24 cellular contexts compared by ENCODE assay signal in genomic region chr21:44441581-44442265, GRCh38. TPM values are rescaled to one million over a fixed set of nuclear protein-coding genes. Genes with fewer than 3 reads are reported as not detected.
DNase-seq lines count a peak whose midpoint lies in the region; ATAC-seq and TF ChIP-seq lines count a peak whose summit lies in the region.
"Had no signal": no experiment of that assay in that cellular context is flagged by ENCODE, and none has a peak within 500 bp of the region (broad histone marks: within the 10 kb centered on the region; RNA-seq: fewer than 3 reads in every experiment).

No MANE protein-coding gene starts in this region.

- no peak for ATAC-seq in activated naive CD8-positive, alpha-beta T cell treated with anti-CD3 and anti-CD28 coated beads, Interleukin-2, amount 50 U/mL, for 24 hours
- ATAC-seq: HCT116 had no signal

- H4K20me1 ChIP-seq in BLaER1 (peaks cover 36% of the 10 kb centered on the region), osteoblast (ENCODE audit: insufficient read depth, low read length) (no peaks in the 10 kb centered on the region)

- H3K36me3 ChIP-seq in BLaER1 (peaks cover 80% of the 10 kb centered on the region), osteoblast (ENCODE audit: insufficient read depth, low read length) (no peaks in the 10 kb centered on the region)
- H3K36me3 ChIP-seq: BE2C, SJCRH30 had no signal

- peaks cover 57% of the 10 kb centered on the region for H3K4me1 ChIP-seq in BLaER1
- no peaks in the 10 kb centered on the region for H3K4me1 ChIP-seq in osteoblast (ENCODE audit: insufficient read depth, low read length)
- H3K4me1 ChIP-seq: BE2C, Caco-2, SJCRH30 had no signal

- DNase-seq in CD14-positive monocyte (ENCODE audit: low spot score): peak; percentile 37
- DNase-seq in iPS-NIHi11 (ENCODE audit: low spot score): peak; percentile 4
- peak; percentile 80 for DNase-seq in osteoblast (ENCODE audit: insufficient read length, low spot score, missing footprints)
- DNase-seq in hypothalamus (lab: John Stamatoyannopoulos, UW): no peak
- no peak for DNase-seq in activated naive CD8-positive, alpha-beta T cell treated with anti-CD3 and anti-CD28 coated beads, Interleukin-2, amount 50 U/mL, for 24 hours
- DNase-seq in mesenteric fat pad (ENCODE audit: low spot score): no peak
- no peak for DNase-seq in stimulated activated CD4-positive, alpha-beta T cell treated with anti-CD3 and anti-CD28 coated beads, Interleukin-4, amount 100 ng/mL, for 4 hours
- DNase-seq: CD4-positive, alpha-beta memory T cell; DMS 273 treated with DMSO at 0.1 percent for 48 hours; GOT3; IMR-90; MV-4-11; NCI-H1105 treated with DMSO at 0.1 percent for 48 hours; NCI-H2081; NCI-H2171; NCI-H345; NCI-H524; NCI-H774; NK-92 treated with Interleukin-12 subunit alpha and Interleukin-12 subunit beta, amount 100 ng/mL, for 24 hours; SJCRH30 had no signal

- peaks cover 48 to 69% of the 10 kb centered on the region in 2 donors for H3K36me3 Mint-ChIP-seq in CD14-positive monocyte
- no peaks in the 10 kb centered on the region for H3K36me3 Mint-ChIP-seq in activated naive CD8-positive, alpha-beta T cell treated with anti-CD3 and anti-CD28 coated beads, Interleukin-2, amount 50 U/mL, for 24 hours (ENCODE audit: low read depth)
- H3K36me3 Mint-ChIP-seq: CD4-positive, alpha-beta memory T cell had no signal

- peak overlapping the region in 1 of 7 donors; percentile 46 for H3K27ac Mint-ChIP-seq in CD14-positive monocyte
- no peak overlapping the region for H3K27ac Mint-ChIP-seq in activated naive CD8-positive, alpha-beta T cell treated with anti-CD3 and anti-CD28 coated beads, Interleukin-2, amount 50 U/mL, for 24 hours

- H3K27ac ChIP-seq in BLaER1: peak overlapping the region; percentile 46; the same call in 1 of the 2 replicates
- no peak overlapping the region for H3K27ac ChIP-seq in osteoblast (ENCODE audit: low read depth, low read length)
- H3K27ac ChIP-seq: SJCRH30 had no signal

- no peak overlapping the region for H3K4me3 ChIP-seq in BLaER1
- H3K4me3 ChIP-seq in osteoblast (ENCODE audit: insufficient read depth, low read length): no peak overlapping the region
- H3K4me3 ChIP-seq: SJCRH30 had no signal

- H3K4me1 Mint-ChIP-seq in CD14-positive monocyte: no peaks in the 10 kb centered on the region
- H3K4me1 Mint-ChIP-seq in activated naive CD8-positive, alpha-beta T cell treated with anti-CD3 and anti-CD28 coated beads, Interleukin-2, amount 50 U/mL, for 24 hours: no peaks in the 10 kb centered on the region
- H3K4me1 Mint-ChIP-seq: CD4-positive, alpha-beta memory T cell had no signal

- no peaks in the 10 kb centered on the region for H3K27me3 ChIP-seq in BLaER1
- H3K27me3 ChIP-seq in osteoblast (ENCODE audit: insufficient read depth, low read length): no peaks in the 10 kb centered on the region
- H3K27me3 ChIP-seq: BE2C, SJCRH30 had no signal

- intact Hi-C loops in CD14-positive monocyte (cut with micrococcal nuclease): no loop called here

- H2AFZ ChIP-seq in osteoblast (ENCODE audit: low read length): no peak overlapping the region

- no peak for TF ChIP-seq CTCF in CD14-positive monocyte (IDR thresholded peaks at IDR 0.05)
- no peak for TF ChIP-seq CTCF in osteoblast (IDR thresholded peaks at IDR 0.05; ENCODE audit: extremely low read depth, low read depth, low read length)

- no peak overlapping the region for H3K9ac ChIP-seq in BLaER1

- H3K4me2 ChIP-seq in BLaER1: peak overlapping the region; percentile 67
- H3K4me2 ChIP-seq in osteoblast (ENCODE audit: insufficient read depth, low read length): no peak overlapping the region

- H3K79me2 ChIP-seq in osteoblast (ENCODE audit: insufficient read depth, low read length): no peaks in the 10 kb centered on the region

- peaks cover 5 to 12% (median 7%) of the 10 kb centered on the region in 3 donors for H3K27me3 Mint-ChIP-seq in CD14-positive monocyte (ENCODE audit: low read depth in 3 of 3)
- H3K27me3 Mint-ChIP-seq in activated naive CD8-positive, alpha-beta T cell treated with anti-CD3 and anti-CD28 coated beads, Interleukin-2, amount 50 U/mL, for 24 hours: peaks cover 2% of the 10 kb centered on the region

- no peak overlapping the region for H3K4me3 Mint-ChIP-seq in CD14-positive monocyte
- no peak overlapping the region for H3K4me3 Mint-ChIP-seq in activated naive CD8-positive, alpha-beta T cell treated with anti-CD3 and anti-CD28 coated beads, Interleukin-2, amount 50 U/mL, for 24 hours
- H3K4me3 Mint-ChIP-seq: CD4-positive, alpha-beta memory T cell had no signal

- H3K9me3 Mint-ChIP-seq in CD14-positive monocyte: peaks cover 7 to 31% (median 14%) of the 10 kb centered on the region in 7 donors
- H3K9me3 Mint-ChIP-seq in activated naive CD8-positive, alpha-beta T cell treated with anti-CD3 and anti-CD28 coated beads, Interleukin-2, amount 50 U/mL, for 24 hours: no peaks in the 10 kb centered on the region
- H3K9me3 Mint-ChIP-seq: CD4-positive, alpha-beta memory T cell had no signal

- H3K9me3 ChIP-seq in BLaER1 (peaks cover 13% of the 10 kb centered on the region; the same call in 1 of the 2 replicates), osteoblast (ENCODE audit: low read depth, low read length) (no peaks in the 10 kb centered on the region)
- H3K9me3 ChIP-seq: BE2C, Caco-2, SJCRH30 had no signal

RNA-seq across cellular contexts. Expression of gene LRRC3, which starts 13.6 kb away (rescaled TPM):
- under 1 TPM; 0.30 to 0.41 TPM for polyA plus RNA-seq in CD14-positive monocyte
- total RNA-seq in osteoblast (0.72 and 0.88 TPM in 2 replicates), mesenteric fat pad (3.8 TPM)
- total RNA-seq: SJCRH30 had no signal

Comparison
In these comparisons a context has a peak if more than half of its experiments do, and no peak if none do; other contexts are left out.
1. DNase-seq: peak in CD14-positive monocyte (single experiment), iPS-NIHi11 (single experiment) and osteoblast (single experiment); none in hypothalamus (0 of 51), activated naive CD8-positive, alpha-beta T cell treated with anti-CD3 and anti-CD28 coated beads, Interleukin-2, amount 50 U/mL, for 24 hours (single experiment), mesenteric fat pad (single experiment) and stimulated activated CD4-positive, alpha-beta T cell treated with anti-CD3 and anti-CD28 coated beads, Interleukin-4, amount 100 ng/mL, for 4 hours (0 of 2).